Comparison of ENCODE assay signal across 1 cellular context in the genomic region with DNA sequence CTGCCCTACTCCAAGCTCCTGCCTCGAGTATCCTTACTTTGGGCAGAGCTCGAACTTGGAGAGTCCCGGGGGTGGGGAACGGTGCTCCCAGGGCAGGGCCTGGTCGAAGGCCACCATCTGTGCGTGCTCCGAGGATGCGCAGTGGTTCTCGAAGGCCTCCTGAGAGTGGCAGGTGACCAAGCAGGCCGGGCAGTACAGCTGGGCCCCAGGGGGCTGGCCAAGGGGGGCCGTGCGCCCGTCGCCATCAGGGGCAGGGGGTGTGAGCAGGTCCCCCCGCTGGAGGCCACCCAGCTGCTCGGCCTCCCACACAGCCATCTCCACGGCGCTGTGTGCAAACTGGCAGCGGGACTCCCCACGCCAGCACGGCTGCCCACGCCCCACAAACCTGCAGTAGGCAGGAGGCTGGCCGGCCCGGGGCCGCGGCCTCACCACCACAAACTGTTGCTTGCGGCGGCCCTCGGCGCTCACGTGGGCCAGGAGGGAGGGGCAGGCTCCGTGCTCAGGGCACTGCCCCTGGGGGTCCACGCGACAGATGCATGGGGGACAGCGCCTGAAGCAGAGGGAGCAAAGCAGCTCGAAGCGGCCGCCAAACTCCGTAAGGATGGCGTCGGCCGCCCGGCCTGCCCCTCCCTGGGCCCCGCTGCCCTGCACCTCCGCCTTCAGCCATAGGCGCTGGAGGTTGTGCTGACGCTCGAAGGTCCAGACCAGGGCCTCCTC.
A peak's percentile ranks its signal among the peaks of the same experiment; 100 is the strongest.
TF ChIP-seq lines count a peak whose summit lies in the region.

No MANE protein-coding gene starts in this region.

TF ChIP-seq in HepG2, 621 proteins besides CTCF, POLR2A, EP300 and RAD21:
- 0 out of 2 replicates have a peak, but pooled peaks have one; percentile 9 for TF ChIP-seq HDAC1 (CRISPR knock-in tag; IDR thresholded peaks at IDR 0.05)
- 0 out of 2 replicates have a peak, but pooled peaks have one; percentile 34 for TF ChIP-seq NFIB (CRISPR knock-in tag; IDR thresholded peaks at IDR 0.05; ENCODE audit: borderline replicate concordance)
- TF ChIP-seq ZNF253 (CRISPR knock-in tag; IDR thresholded peaks at IDR 0.05; ENCODE audit: borderline replicate concordance) = peak; percentile 67; the same call in 1 of the 2 replicates
- TF ChIP-seq CAMTA2 (CRISPR knock-in tag; IDR thresholded peaks at IDR 0.05; ENCODE audit: borderline replicate concordance) = peak; percentile 31; the same call in 1 of the 2 replicates
- TF ChIP-seq, protein P1, sequence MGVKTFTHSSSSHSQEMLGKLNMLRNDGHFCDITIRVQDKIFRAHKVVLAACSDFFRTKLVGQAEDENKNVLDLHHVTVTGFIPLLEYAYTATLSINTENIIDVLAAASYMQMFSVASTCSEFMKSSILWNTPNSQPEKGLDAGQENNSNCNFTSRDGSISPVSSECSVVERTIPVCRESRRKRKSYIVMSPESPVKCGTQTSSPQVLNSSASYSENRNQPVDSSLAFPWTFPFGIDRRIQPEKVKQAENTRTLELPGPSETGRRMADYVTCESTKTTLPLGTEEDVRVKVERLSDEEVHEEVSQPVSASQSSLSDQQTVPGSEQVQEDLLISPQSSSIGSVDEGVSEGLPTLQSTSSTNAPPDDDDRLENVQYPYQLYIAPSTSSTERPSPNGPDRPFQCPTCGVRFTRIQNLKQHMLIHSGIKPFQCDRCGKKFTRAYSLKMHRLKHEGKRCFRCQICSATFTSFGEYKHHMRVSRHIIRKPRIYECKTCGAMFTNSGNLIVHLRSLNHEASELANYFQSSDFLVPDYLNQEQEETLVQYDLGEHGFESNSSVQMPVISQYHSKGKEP (CRISPR knock-in tag; IDR thresholded peaks at IDR 0.05) = no peak
- TF ChIP-seq, protein P2, sequence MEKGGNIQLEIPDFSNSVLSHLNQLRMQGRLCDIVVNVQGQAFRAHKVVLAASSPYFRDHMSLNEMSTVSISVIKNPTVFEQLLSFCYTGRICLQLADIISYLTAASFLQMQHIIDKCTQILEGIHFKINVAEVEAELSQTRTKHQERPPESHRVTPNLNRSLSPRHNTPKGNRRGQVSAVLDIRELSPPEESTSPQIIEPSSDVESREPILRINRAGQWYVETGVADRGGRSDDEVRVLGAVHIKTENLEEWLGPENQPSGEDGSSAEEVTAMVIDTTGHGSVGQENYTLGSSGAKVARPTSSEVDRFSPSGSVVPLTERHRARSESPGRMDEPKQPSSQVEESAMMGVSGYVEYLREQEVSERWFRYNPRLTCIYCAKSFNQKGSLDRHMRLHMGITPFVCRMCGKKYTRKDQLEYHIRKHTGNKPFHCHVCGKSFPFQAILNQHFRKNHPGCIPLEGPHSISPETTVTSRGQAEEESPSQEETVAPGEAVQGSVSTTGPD (CRISPR knock-in tag; IDR thresholded peaks at IDR 0.05) = no peak
- TF ChIP-seq EZH2 (conservative IDR thresholded peaks at IDR 0.05; ENCODE audit: low read depth, low read length) = no peak
- no peak for TF ChIP-seq ARID2 (CRISPR knock-in tag; IDR thresholded peaks at IDR 0.05; ENCODE audit: borderline replicate concordance)
- TF ChIP-seq CEBPB (IDR thresholded peaks at IDR 0.05; ENCODE audit: borderline replicate concordance, low read depth, low read length) = no peak
- TF ChIP-seq NCOA5 (CRISPR knock-in tag; IDR thresholded peaks at IDR 0.05) = no peak
- TF ChIP-seq POLR2AphosphoS5 (IDR thresholded peaks at IDR 0.05; ENCODE audit: low read depth, low read length) = no peak
- TF ChIP-seq HES4 (CRISPR knock-in tag; IDR thresholded peaks at IDR 0.05; ENCODE audit: borderline replicate concordance) = peak; percentile 48; the same call in 1 of the 2 replicates
- no peak for TF ChIP-seq ZNF572 (CRISPR knock-in tag; IDR thresholded peaks at IDR 0.05)
- TF ChIP-seq, protein P3, sequence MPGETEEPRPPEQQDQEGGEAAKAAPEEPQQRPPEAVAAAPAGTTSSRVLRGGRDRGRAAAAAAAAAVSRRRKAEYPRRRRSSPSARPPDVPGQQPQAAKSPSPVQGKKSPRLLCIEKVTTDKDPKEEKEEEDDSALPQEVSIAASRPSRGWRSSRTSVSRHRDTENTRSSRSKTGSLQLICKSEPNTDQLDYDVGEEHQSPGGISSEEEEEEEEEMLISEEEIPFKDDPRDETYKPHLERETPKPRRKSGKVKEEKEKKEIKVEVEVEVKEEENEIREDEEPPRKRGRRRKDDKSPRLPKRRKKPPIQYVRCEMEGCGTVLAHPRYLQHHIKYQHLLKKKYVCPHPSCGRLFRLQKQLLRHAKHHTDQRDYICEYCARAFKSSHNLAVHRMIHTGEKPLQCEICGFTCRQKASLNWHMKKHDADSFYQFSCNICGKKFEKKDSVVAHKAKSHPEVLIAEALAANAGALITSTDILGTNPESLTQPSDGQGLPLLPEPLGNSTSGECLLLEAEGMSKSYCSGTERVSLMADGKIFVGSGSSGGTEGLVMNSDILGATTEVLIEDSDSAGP (CRISPR knock-in tag; IDR thresholded peaks at IDR 0.05; ENCODE audit: borderline replicate concordance) = peak; percentile 24; the same call in 1 of the 2 replicates
- TF ChIP-seq ZNF7 (CRISPR knock-in tag; IDR thresholded peaks at IDR 0.05) = no peak
- TF ChIP-seq ZNF788 (CRISPR knock-in tag; IDR thresholded peaks at IDR 0.05; ENCODE audit: borderline replicate concordance) = peak; percentile 44; the same call in 1 of the 2 replicates
- TF ChIP-seq DNMT3B (CRISPR knock-in tag; conservative IDR thresholded peaks at IDR 0.05) = no peak
- TF ChIP-seq, protein P4, sequence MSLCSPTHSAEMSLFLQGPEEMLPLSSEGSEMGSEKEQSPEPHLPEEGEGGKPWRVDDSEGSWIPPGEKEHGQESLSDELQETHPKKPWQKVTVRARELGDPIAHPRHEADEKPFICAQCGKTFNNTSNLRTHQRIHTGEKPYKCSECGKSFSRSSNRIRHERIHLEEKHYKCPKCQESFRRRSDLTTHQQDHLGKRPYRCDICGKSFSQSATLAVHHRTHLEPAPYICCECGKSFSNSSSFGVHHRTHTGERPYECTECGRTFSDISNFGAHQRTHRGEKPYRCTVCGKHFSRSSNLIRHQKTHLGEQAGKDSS (CRISPR knock-in tag; IDR thresholded peaks at IDR 0.05; ENCODE audit: borderline replicate concordance, low read depth) = no peak
- TF ChIP-seq, protein P5, sequence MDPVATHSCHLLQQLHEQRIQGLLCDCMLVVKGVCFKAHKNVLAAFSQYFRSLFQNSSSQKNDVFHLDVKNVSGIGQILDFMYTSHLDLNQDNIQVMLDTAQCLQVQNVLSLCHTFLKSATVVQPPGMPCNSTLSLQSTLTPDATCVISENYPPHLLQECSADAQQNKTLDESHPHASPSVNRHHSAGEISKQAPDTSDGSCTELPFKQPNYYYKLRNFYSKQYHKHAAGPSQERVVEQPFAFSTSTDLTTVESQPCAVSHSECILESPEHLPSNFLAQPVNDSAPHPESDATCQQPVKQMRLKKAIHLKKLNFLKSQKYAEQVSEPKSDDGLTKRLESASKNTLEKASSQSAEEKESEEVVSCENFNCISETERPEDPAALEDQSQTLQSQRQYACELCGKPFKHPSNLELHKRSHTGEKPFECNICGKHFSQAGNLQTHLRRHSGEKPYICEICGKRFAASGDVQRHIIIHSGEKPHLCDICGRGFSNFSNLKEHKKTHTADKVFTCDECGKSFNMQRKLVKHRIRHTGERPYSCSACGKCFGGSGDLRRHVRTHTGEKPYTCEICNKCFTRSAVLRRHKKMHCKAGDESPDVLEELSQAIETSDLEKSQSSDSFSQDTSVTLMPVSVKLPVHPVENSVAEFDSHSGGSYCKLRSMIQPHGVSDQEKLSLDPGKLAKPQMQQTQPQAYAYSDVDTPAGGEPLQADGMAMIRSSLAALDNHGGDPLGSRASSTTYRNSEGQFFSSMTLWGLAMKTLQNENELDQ (CRISPR knock-in tag; IDR thresholded peaks at IDR 0.05; ENCODE audit: borderline replicate concordance) = no peak
- peak; percentile 7 for TF ChIP-seq AGO1 (IDR thresholded peaks at IDR 0.05; ENCODE audit: low read depth, low read length, poor library complexity, severe bottlenecking)
- 0 out of 2 replicates have a peak, but pooled peaks have one; percentile 36 for TF ChIP-seq RBFOX2 (IDR thresholded peaks at IDR 0.05; ENCODE audit: low read depth, low read length)
- TF ChIP-seq ZNF75D (CRISPR knock-in tag; IDR thresholded peaks at IDR 0.05; ENCODE audit: borderline replicate concordance) = no peak
- no peak for TF ChIP-seq REPIN1 (CRISPR knock-in tag; IDR thresholded peaks at IDR 0.05; ENCODE audit: borderline replicate concordance, low read depth)
- TF ChIP-seq ZNF567 (CRISPR knock-in tag; IDR thresholded peaks at IDR 0.05; ENCODE audit: borderline replicate concordance) = 0 out of 2 replicates have a peak, but pooled peaks have one; percentile 17
- no peak for TF ChIP-seq SP140L (CRISPR knock-in tag; IDR thresholded peaks at IDR 0.05; ENCODE audit: borderline replicate concordance)
- TF ChIP-seq JUN (CRISPR knock-in tag; IDR thresholded peaks at IDR 0.05) = no peak
- TF ChIP-seq KLF13 (CRISPR knock-in tag; IDR thresholded peaks at IDR 0.05) = peak; percentile 78; the same call in 1 of the 2 replicates
